ENCODE assay signal across 8 cellular contexts in genomic region chr9:120926397-120926928, GRCh38. TPM values are rescaled to one million over a fixed set of nuclear protein-coding genes. Genes with fewer than 3 reads are reported as not detected.
A peak's percentile ranks its signal among the peaks of the same experiment; 100 is the strongest.
DNase-seq lines count a peak whose midpoint lies in the region; ATAC-seq and TF ChIP-seq lines count a peak whose summit lies in the region.

Gene TRAF1, minus strand, starts transcription at chr9:120926796. Its CDS starts 721 bp downstream, at chr9:120926075.

- H3K27me3 ChIP-seq in breast epithelium (no peaks in the 10 kb centered on the region), skeletal muscle satellite cell (ENCODE audit: control insufficient read depth, insufficient read depth, low read length) (no peaks in the 10 kb centered on the region)

- TF ChIP-seq POLR2A in breast epithelium (IDR thresholded peaks at IDR 0.05) = no peak

- no peaks in the 10 kb centered on the region for H3K4me1 ChIP-seq in breast epithelium
- H3K4me1 ChIP-seq in skeletal muscle satellite cell (ENCODE audit: control insufficient read depth, insufficient read depth, low read length) = peaks cover 38% of the 10 kb centered on the region

- no peaks in the 10 kb centered on the region for H3K36me3 ChIP-seq in breast epithelium
- no peaks in the 10 kb centered on the region for H3K36me3 ChIP-seq in skeletal muscle satellite cell (ENCODE audit: insufficient read depth, low read length)

- no peaks in the 10 kb centered on the region for H3K9me3 ChIP-seq in breast epithelium
- H3K9me3 ChIP-seq in skeletal muscle satellite cell (replicated peaks; ENCODE audit: low read length) = no peaks in the 10 kb centered on the region

- H3K4me3 ChIP-seq in GM08714 (ENCODE audit: low read length) (peak within 1 kb of the TSS; percentile 82), breast epithelium (peak within 1 kb of the TSS in 1 of 3 donors; percentile 13), skeletal muscle satellite cell (ENCODE audit: low read length) (no peak within 1 kb of the TSS)

- peak; percentile 14 for ATAC-seq in GM21723 (IDR thresholded peaks at IDR 0.05; ENCODE audit: unreplicated experiment)

- TF ChIP-seq CTCF in breast epithelium (IDR thresholded peaks at IDR 0.05) = no peak

- H3K27ac ChIP-seq in breast epithelium = peak within 1 kb of the TSS; percentile 85 to 93

- intact Hi-C loops in breast epithelium (cut with DNase I; ENCODE audit: low total_unique reads) = no loop called here

- peak within 1 kb of the TSS; percentile 30 for H3K4me2 ChIP-seq in skeletal muscle satellite cell (ENCODE audit: low read length)

- DNase-seq in NAMALWA (ENCODE audit: low spot score) = peak; percentile 62
- no peak for DNase-seq in breast epithelium (ENCODE audit: low spot score in 2 of 2)
- DNase-seq in DMS79 treated with DMSO at 0.1 percent for 48 hours (lab: John Stamatoyannopoulos, UW) = no peak
- no peak for DNase-seq in NCI-H146 (lab: John Stamatoyannopoulos, UW)
- DNase-seq in cortex of kidney (lab: John Stamatoyannopoulos, UW) = no peak

- H3K9ac ChIP-seq in skeletal muscle satellite cell (ENCODE audit: low read depth, low read length) = peak within 1 kb of the TSS; percentile 60

RNA-seq across cellular contexts. Expression of gene TRAF1, which starts in this region (rescaled TPM):
- total RNA-seq in breast epithelium = 1 to 10 TPM; 4.9 to 8.6 (median 7.3) TPM
- 1.1 and 4.1 TPM in 2 replicates for total RNA-seq in skeletal muscle satellite cell (2012; rRNA removed)
